28 cellular contexts compared by ENCODE assay signal in genomic region chr7:148367701-148368475, GRCh38.
DNase-seq lines count a peak whose midpoint lies in the region; ATAC-seq and TF ChIP-seq lines count a peak whose summit lies in the region.
"Had no signal": no experiment of that assay in that cellular context is flagged by ENCODE, and none has a peak within 500 bp of the region (broad histone marks: within the 10 kb centered on the region; RNA-seq: fewer than 3 reads in every experiment).

No MANE protein-coding gene starts in this region.

- peaks cover 25% of the 10 kb centered on the region for H3K9me3 Mint-ChIP-seq in WTC11

- DNase-seq in GM06990 (ENCODE audit: extremely low read depth, insufficient read length) (peak; percentile 36), WTC11 (ENCODE audit: low spot score) (no peak), trophoblast cell (no peak), SIG-M5 treated with dmso at 0.1 percent for 504 hours (lab: John Stamatoyannopoulos, UW; ENCODE audit: unreplicated experiment) (no peak)
- DNase-seq: activated CD4-positive, alpha-beta T cell treated with anti-CD3 and anti-CD28 coated beads, Interleukin-2, amount 50 U/mL, for 4 hours; activated CD4-positive, CD25-positive, alpha-beta regulatory T cell; activated naive CD4-positive, alpha-beta T cell treated with anti-CD3 and anti-CD28 coated beads, Interleukin-2, amount 10 ng/mL, durations not matched to agents 7 days and 5 days; amniotic stem cell; DND-41; glutamatergic neuron; GM23248; HFFc6; kidney; MG63; NCI-H2081 treated with DMSO at 0.1 percent for 48 hours; ovary; retina; SHP77; small intestine; stomach; T1000 had no signal

- CTCF ChIA-PET in WTC11 (lab: Charles Lee), result interaction anchor here (0.7 kb wide), 1 partner anchor 105 kb away, joined by 3 read pairs; no protein-coding TSS in a partner anchor

- H3K79me2 ChIP-seq in trophoblast cell (ENCODE audit: control insufficient read depth, insufficient read depth, low read length, poor library complexity), result no peaks in the 10 kb centered on the region

- no peak overlapping the region for H3K4me3 ChIP-seq in GM06990 (replicated peaks; ENCODE audit: low read depth, low read length)
- no peak overlapping the region for H3K4me3 ChIP-seq in trophoblast cell (ENCODE audit: low read depth, low read length)
- H3K4me3 ChIP-seq: GM23248, MG63, ovary, stomach, tibial nerve had no signal

- H3K9ac ChIP-seq in trophoblast cell (ENCODE audit: low read length), result no peak overlapping the region
- H3K9ac ChIP-seq: GM23248 had no signal

- H2AFZ ChIP-seq in trophoblast cell (ENCODE audit: insufficient read depth, low read length, poor library complexity), result no peak overlapping the region
- H2AFZ ChIP-seq: GM23248 had no signal

- no peak overlapping the region for H4K12ac ChIP-seq in trophoblast cell (ENCODE audit: low read depth, low read length)

- H3K9me3 ChIP-seq in trophoblast cell (ENCODE audit: insufficient read depth, low read depth, low read length), result peaks cover 4% of the 10 kb centered on the region
- H3K9me3 ChIP-seq: MG63, ovary had no signal

- H3K27ac Mint-ChIP-seq in WTC11, result peak overlapping the region; percentile 71
- H3K27ac Mint-ChIP-seq: activated naive CD4-positive, alpha-beta T cell treated with anti-CD3 and anti-CD28 coated beads, Interleukin-2, amount 10 ng/mL, durations not matched to agents 7 days and 5 days; HFFc6 had no signal

- WGBS in trophoblast cell (ENCODE audit: extremely low coverage, insufficient coverage, insufficient read length), result no CpG with 5 or more reads among the region's 11 CpGs

- H3K36me3 ChIP-seq in GM06990 (ENCODE audit: control insufficient read depth, insufficient read depth, low read length) (no peaks in the 10 kb centered on the region), trophoblast cell (ENCODE audit: control insufficient read depth in 1 of 2, insufficient read depth in 2 of 2, low read length in 2 of 2) (peaks cover 4 to 9% of the 10 kb centered on the region in 2 experiments)
- H3K36me3 ChIP-seq: MG63, ovary, stomach, tibial nerve had no signal

- TF ChIP-seq CTCF in GM06990 (IDR thresholded peaks at IDR 0.05; ENCODE audit: insufficient read depth, low read length, poor library complexity, severe bottlenecking) (no peak), WTC11 (IDR thresholded peaks at IDR 0.05) (no peak)

- H2BK12ac ChIP-seq in trophoblast cell (ENCODE audit: low read length), result no peak overlapping the region

- H4K91ac ChIP-seq in trophoblast cell (ENCODE audit: low read depth, low read length), result no peak overlapping the region

- POLR2A ChIA-PET in WTC11 (lab: Charles Lee), result interaction anchor here (0.6 kb wide), 1 partner anchor 596 kb away, joined by 3 read pairs; no protein-coding TSS in a partner anchor

- ATAC-seq in HG03565 (IDR thresholded peaks at IDR 0.05; ENCODE audit: unreplicated experiment) (peak; percentile 84), WTC11 (no peak; the same call in 1 of the 2 replicates), HG03025 (IDR thresholded peaks at IDR 0.05; ENCODE audit: low FRiP score, unreplicated experiment) (no peak), HG02870 (IDR thresholded peaks at IDR 0.05; ENCODE audit: unreplicated experiment) (no peak)

- H3K36me3 Mint-ChIP-seq in WTC11, result peaks cover 42% of the 10 kb centered on the region
- H3K36me3 Mint-ChIP-seq: activated naive CD4-positive, alpha-beta T cell treated with anti-CD3 and anti-CD28 coated beads, Interleukin-2, amount 10 ng/mL, durations not matched to agents 7 days and 5 days had no signal

- H4K8ac ChIP-seq in trophoblast cell (ENCODE audit: low read depth, low read length), result no peak overlapping the region

- no peak overlapping the region for H3K4me3 Mint-ChIP-seq in WTC11
- H3K4me3 Mint-ChIP-seq: activated naive CD4-positive, alpha-beta T cell treated with anti-CD3 and anti-CD28 coated beads, Interleukin-2, amount 10 ng/mL, durations not matched to agents 7 days and 5 days; HFFc6; nephron had no signal

- peaks cover 3% of the 10 kb centered on the region for H3K79me1 ChIP-seq in trophoblast cell (ENCODE audit: low read length)

- H3K18ac ChIP-seq in trophoblast cell (ENCODE audit: low read length), result no peak overlapping the region

- peaks cover 0 to 2% of the 10 kb centered on the region in 2 experiments for H3K4me1 ChIP-seq in trophoblast cell (ENCODE audit: control insufficient read depth in 1 of 2, insufficient read depth in 2 of 2, low read length in 2 of 2)
- H3K4me1 ChIP-seq: stomach, tibial nerve had no signal

- no peak overlapping the region for H3K14ac ChIP-seq in trophoblast cell (ENCODE audit: low read length)

- no peak overlapping the region for H3K23ac ChIP-seq in trophoblast cell (ENCODE audit: low read length)

- peaks cover 7% of the 10 kb centered on the region for H3K4me1 Mint-ChIP-seq in WTC11
- H3K4me1 Mint-ChIP-seq: activated naive CD4-positive, alpha-beta T cell treated with anti-CD3 and anti-CD28 coated beads, Interleukin-2, amount 10 ng/mL, durations not matched to agents 7 days and 5 days had no signal

- H2BK5ac ChIP-seq in trophoblast cell (ENCODE audit: low read depth, low read length, poor library complexity), result peak overlapping the region; percentile 34

- H3K4ac ChIP-seq in trophoblast cell (ENCODE audit: low read depth, low read length), result no peak overlapping the region

- H2AK5ac ChIP-seq in trophoblast cell (ENCODE audit: low read length), result no peak overlapping the region

- no peaks in the 10 kb centered on the region for H3K27me3 Mint-ChIP-seq in WTC11 (ENCODE audit: low read depth)
- H3K27me3 Mint-ChIP-seq: activated naive CD4-positive, alpha-beta T cell treated with anti-CD3 and anti-CD28 coated beads, Interleukin-2, amount 10 ng/mL, durations not matched to agents 7 days and 5 days had no signal

- no peak overlapping the region for H2BK120ac ChIP-seq in trophoblast cell (ENCODE audit: insufficient read depth, low read length, poor library complexity)

- no peak overlapping the region for H3K4me2 ChIP-seq in trophoblast cell (ENCODE audit: low read length)

- H3K27me3 ChIP-seq in GM06990 (replicated peaks; ENCODE audit: control insufficient read depth, insufficient read depth, low read length) (no peaks in the 10 kb centered on the region), trophoblast cell (ENCODE audit: insufficient read depth, low read length) (no peaks in the 10 kb centered on the region)
- H3K27me3 ChIP-seq: MG63, ovary, stomach, tibial nerve had no signal

- H3K27ac ChIP-seq in trophoblast cell (ENCODE audit: low read depth, low read length), result peak overlapping the region; percentile 54
- H3K27ac ChIP-seq: C4-2B, epithelial cell of prostate, GM23248, ovary, stomach, tibial nerve had no signal

TF ChIP-seq in WTC11, 78 proteins besides CTCF, POLR2A, EP300 and RAD21 (continues in another document):
- TF ChIP-seq ESRRA (CRISPR knock-in tag; IDR thresholded peaks at IDR 0.05; ENCODE audit: borderline replicate concordance) (no peak), MAX (CRISPR knock-in tag; IDR thresholded peaks at IDR 0.05) (no peak), ZNF317 (CRISPR knock-in tag; IDR thresholded peaks at IDR 0.05; ENCODE audit: borderline replicate concordance, low read depth) (no peak), AR (CRISPR knock-in tag; IDR thresholded peaks at IDR 0.05) (no peak), FOXP4 (CRISPR knock-in tag; IDR thresholded peaks at IDR 0.05) (no peak), USF1 (CRISPR knock-in tag; IDR thresholded peaks at IDR 0.05) (no peak), SOX15 (CRISPR knock-in tag; IDR thresholded peaks at IDR 0.05) (no peak), ZBTB21 (CRISPR knock-in tag; IDR thresholded peaks at IDR 0.05; ENCODE audit: borderline replicate concordance) (no peak)
